In the genomic region with DNA sequence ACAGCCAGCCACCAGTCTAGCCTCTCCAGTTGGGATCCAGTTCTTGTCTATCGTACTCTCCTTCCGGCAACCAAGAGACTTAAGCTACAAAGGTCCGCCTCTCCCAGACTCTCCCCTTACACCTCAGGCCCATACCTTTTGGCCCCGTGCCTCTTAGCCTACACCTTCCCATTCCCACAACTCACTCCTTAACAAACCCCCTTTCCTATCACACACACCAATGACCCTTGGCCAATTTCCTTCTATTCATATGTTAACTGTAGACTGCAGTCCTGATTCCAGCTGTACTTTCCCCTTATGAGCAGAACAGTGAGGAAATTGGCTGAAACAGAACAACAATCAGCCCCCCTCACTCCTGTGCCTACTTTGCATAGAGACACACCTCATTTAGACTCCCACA, we compare ENCODE assay signal across 20 cellular contexts. TPM values are rescaled to one million over a fixed set of nuclear protein-coding genes. Genes with fewer than 3 reads are reported as not detected.
DNase-seq lines count a peak whose midpoint lies in the region; ATAC-seq, FAIRE-seq and TF ChIP-seq lines count a peak whose summit lies in the region.
"Had no signal": no experiment of that assay in that cellular context is flagged by ENCODE, and none has a peak within 500 bp of the region (broad histone marks: within the 10 kb centered on the region; RNA-seq: fewer than 3 reads in every experiment).

No MANE protein-coding gene starts in this region.

- no peak overlapping the region for H3K4me3 ChIP-seq in H7 (ENCODE audit: insufficient read depth, low read depth, low read length)
- peak overlapping the region; percentile 42 for H3K4me3 ChIP-seq in OCI-LY7 (ENCODE audit: low read depth, low read length, poor library complexity, severe bottlenecking)
- H3K4me3 ChIP-seq in small intestine (ENCODE audit: low read depth in 1 of 2, low read length in 2 of 2), result no peak overlapping the region
- H3K4me3 ChIP-seq: uterus had no signal

- FAIRE-seq in small intestine (lab: Jason Lieb, UNC), result no peak

- peak overlapping the region; percentile 75 for H3K4me2 ChIP-seq in OCI-LY7 (ENCODE audit: low read length)
- H3K4me2 ChIP-seq: KMS-11 had no signal

- H4K20me1 ChIP-seq in OCI-LY7 (ENCODE audit: insufficient read depth, low read length), result no peaks in the 10 kb centered on the region

- no peak overlapping the region for H3K27ac ChIP-seq in OCI-LY7 (ENCODE audit: low read depth, low read length, poor library complexity, severe bottlenecking)
- peak overlapping the region; percentile 91 for H3K27ac ChIP-seq in small intestine (ENCODE audit: low read depth in 1 of 2, low read length in 1 of 2)
- H3K27ac ChIP-seq: C4-2B, KMS-11, uterus had no signal

- H3K4me1 Mint-ChIP-seq in endothelial cell (ENCODE audit: unreplicated experiment) (peaks cover 39% of the 10 kb centered on the region), CD14-positive monocyte (peaks cover 24% of the 10 kb centered on the region)

- H3K27me3 Mint-ChIP-seq in endothelial cell (ENCODE audit: unreplicated experiment), result peaks cover 15% of the 10 kb centered on the region
- peaks cover 0 to 3% (median 2%) of the 10 kb centered on the region in 3 donors for H3K27me3 Mint-ChIP-seq in CD14-positive monocyte (ENCODE audit: low read depth in 3 of 3)
- H3K27me3 Mint-ChIP-seq: natural killer cell treated with Interleukin-12 subunit alpha and Interleukin-12 subunit beta and Interleukin-15 and Interleukin-18, amount 100 ng/mL, for 72 hours had no signal

- 21 to 61% (median 46%) methylated on average over 4 of the region's 4 CpGs for WGBS in small intestine, 3 donors

- POLR2A ChIA-PET in OCI-LY7 (lab: Charles Lee), result interaction anchor here (0.5 to 1.7 kb wide), 7 partner anchors 9 to 79 kb away, joined by 3 to 12 read pairs (median 3); a partner anchor contains a TSS

- H3K36me3 ChIP-seq in H7 (replicated peaks; ENCODE audit: control insufficient read depth, insufficient read depth, low read length) (no peaks in the 10 kb centered on the region), OCI-LY7 (ENCODE audit: insufficient read depth, low read length) (peaks cover under 1% of the 10 kb centered on the region; the same call in 1 of the 2 replicates), small intestine (ENCODE audit: control insufficient read depth in 2 of 2, insufficient read depth in 2 of 2, low read length in 2 of 2) (no peaks in the 10 kb centered on the region)
- H3K36me3 ChIP-seq: uterus had no signal

- H3K79me2 ChIP-seq in OCI-LY7 (ENCODE audit: insufficient read depth, low read depth, low read length), result peaks cover under 1% of the 10 kb centered on the region; the same call in 1 of the 2 replicates

- BruUV-seq in OCI-LY7 (replicated peaks; lab: Mats Ljungman, UMichigan), result no TSS peak

- H3K9me3 Mint-ChIP-seq in endothelial cell (ENCODE audit: unreplicated experiment) (peaks cover 4% of the 10 kb centered on the region), CD14-positive monocyte (peaks cover 0 to 2% (median 0%) of the 10 kb centered on the region in 7 donors)
- H3K9me3 Mint-ChIP-seq: natural killer cell treated with Interleukin-12 subunit alpha and Interleukin-12 subunit beta and Interleukin-15 and Interleukin-18, amount 100 ng/mL, for 72 hours had no signal

- peaks cover 23% of the 10 kb centered on the region for H3K4me1 ChIP-seq in OCI-LY7 (ENCODE audit: insufficient read depth, low read length, poor library complexity, severe bottlenecking)
- peaks cover 10 to 11% of the 10 kb centered on the region in 2 donors for H3K4me1 ChIP-seq in small intestine (ENCODE audit: control insufficient read depth in 2 of 2, insufficient read depth in 1 of 2, low read depth in 1 of 2, low read length in 1 of 2)

- ATAC-seq in GM18868 (IDR thresholded peaks at IDR 0.05; ENCODE audit: unreplicated experiment), result no peak
- ATAC-seq: natural killer cell treated with Interleukin-12 subunit alpha and Interleukin-12 subunit beta and Interleukin-15 and Interleukin-18, amount 100 ng/mL, for 72 hours had no signal

- H3K27me3 ChIP-seq in H7 (ENCODE audit: control insufficient read depth, insufficient read depth, low read length) (peaks cover 23% of the 10 kb centered on the region), small intestine (ENCODE audit: control insufficient read depth in 2 of 2, insufficient read depth in 2 of 2, low read length in 2 of 2) (no peaks in the 10 kb centered on the region)
- H3K27me3 ChIP-seq: uterus had no signal

- H3K36me3 Mint-ChIP-seq in endothelial cell (ENCODE audit: low read depth, unreplicated experiment) (peaks cover 9% of the 10 kb centered on the region), CD14-positive monocyte (no peaks in the 10 kb centered on the region)

- peak overlapping the region; percentile 90 for H3K27ac Mint-ChIP-seq in endothelial cell (ENCODE audit: unreplicated experiment)
- H3K27ac Mint-ChIP-seq in CD14-positive monocyte, result no peak overlapping the region
- H3K27ac Mint-ChIP-seq: endodermal cell; natural killer cell treated with Interleukin-12 subunit alpha and Interleukin-12 subunit beta and Interleukin-15 and Interleukin-18, amount 100 ng/mL, for 72 hours had no signal

- H3K9me3 ChIP-seq in OCI-LY7 (ENCODE audit: low read length), result 0 out of 2 replicates have a peak, but pooled peaks cover 5% of the 10 kb centered on the region
- no peaks in the 10 kb centered on the region for H3K9me3 ChIP-seq in small intestine (ENCODE audit: control insufficient read depth, low read depth)
- H3K9me3 ChIP-seq: uterus had no signal

- CTCF ChIA-PET in OCI-LY7 (lab: Charles Lee; ENCODE audit: unreplicated experiment), result no interaction called here

- no peaks in the 10 kb centered on the region for H3K9me2 ChIP-seq in OCI-LY7 (ENCODE audit: insufficient read depth, low read length)

- peak; percentile 35 for DNase-seq in H7
- DNase-seq in OCI-LY7 (ENCODE audit: low spot score), result peak; percentile 28
- no peak for DNase-seq in endothelial cell (ENCODE audit: low spot score)
- DNase-seq in small intestine, result peak; percentile 93
- no peak for DNase-seq in NK-92 (lab: John Stamatoyannopoulos, UW; ENCODE audit: unreplicated experiment)
- no peak for DNase-seq in CD14-positive monocyte (ENCODE audit: low spot score)
- DNase-seq: endodermal cell; foreskin melanocyte; islet precursor cell; NCI-H2029; NCI-H526 treated with DMSO at 0.1 percent for 48 hours; stimulated activated CD4-positive, alpha-beta T cell treated with anti-CD3 and anti-CD28 coated beads, Interleukin-2, amount 100 ng/mL, for 48 hours; T1000; uterus had no signal

- H3K4me3 Mint-ChIP-seq in endothelial cell (ENCODE audit: unreplicated experiment) (peak overlapping the region; percentile 16), CD14-positive monocyte (no peak overlapping the region)
- H3K4me3 Mint-ChIP-seq: endodermal cell; natural killer cell treated with Interleukin-12 subunit alpha and Interleukin-12 subunit beta and Interleukin-15 and Interleukin-18, amount 100 ng/mL, for 72 hours had no signal

- intact Hi-C loops in OCI-LY7 (cut with micrococcal nuclease; ENCODE audit: unreplicated experiment), result no loop called here
- intact Hi-C loops in CD14-positive monocyte (cut with micrococcal nuclease), result loop anchor here in 1 of 2 donors (10.0 kb wide), 1 partner anchor 91 kb away; no protein-coding TSS in a partner anchor

- peak overlapping the region; percentile 94 for H2AFZ ChIP-seq in OCI-LY7 (ENCODE audit: low read length)

- no peak for TF ChIP-seq CTCF in OCI-LY7 (conservative IDR thresholded peaks at IDR 0.05; ENCODE audit: low read length)
- no peak for TF ChIP-seq CTCF in endothelial cell (IDR thresholded peaks at IDR 0.05; ENCODE audit: unreplicated experiment)
- TF ChIP-seq CTCF in CD14-positive monocyte (IDR thresholded peaks at IDR 0.05), result no peak

RNA-seq across cellular contexts. Expression of a gene that starts 1.4 kb away (rescaled TPM):
- 1.2 and 2.5 TPM in 2 replicates for total RNA-seq in H7 (2014; rRNA removed; shearing (Covaris generic))
- total RNA-seq in OCI-LY7 (2014; rRNA removed; shearing (Covaris generic)), result not detected in 2 replicates
- total RNA-seq in OCI-LY7 (2022) (0.46 and 0.48 TPM in 2 replicates), endothelial cell (ENCODE audit: unreplicated experiment) (0.23 TPM)
- polyA plus RNA-seq in small intestine (100 to 1,000 TPM in 1 of 3 donors, 10 to 100 TPM in 2; 35.4 to 127 (median 97.5) TPM), CD14-positive monocyte (not detected)
- total RNA-seq: G401; natural killer cell treated with Interleukin-12 subunit alpha and Interleukin-12 subunit beta and Interleukin-15 and Interleukin-18, amount 100 ng/mL, for 72 hours; RPMI7951 had no signal

RNA-seq across cellular contexts. Expression of a gene that starts 4.8 kb away (rescaled TPM):
- 12.2 and 13.1 TPM in 2 replicates for total RNA-seq in H7 (2014; rRNA removed; shearing (Covaris generic))
- 27.2 and 33.9 TPM in 2 replicates for total RNA-seq in OCI-LY7 (2014; rRNA removed; shearing (Covaris generic))
- total RNA-seq in OCI-LY7 (2022) (60.5 and 61.6 TPM in 2 replicates), endothelial cell (ENCODE audit: unreplicated experiment) (55.3 TPM)
- polyA plus RNA-seq in small intestine (10 to 100 TPM in 1 of 3 donors, 1 to 10 TPM in 2; 4.9 to 10.9 (median 7.2) TPM), CD14-positive monocyte (10 to 100 TPM in 1 of 2 donors, 1 to 10 TPM in 1; 7.9 to 12.2 TPM)

RNA-seq across cellular contexts. Expression of a gene that starts 20.1 kb away (rescaled TPM):
- 51.8 and 51.9 TPM in 2 replicates for total RNA-seq in H7 (2014; rRNA removed; shearing (Covaris generic))
- total RNA-seq in OCI-LY7 (2014; rRNA removed; shearing (Covaris generic)), result 37.8 and 39.4 TPM in 2 replicates
- total RNA-seq in OCI-LY7 (2022) (41.6 and 44.5 TPM in 2 replicates), endothelial cell (ENCODE audit: unreplicated experiment) (80.0 TPM)
- polyA plus RNA-seq in small intestine (100 to 1,000 TPM; 250 to 450 (median 309) TPM), CD14-positive monocyte (100 to 1,000 TPM; 413 to 427 TPM)

RNA-seq across cellular contexts. Expression of a gene that starts 32.6 kb away (rescaled TPM):
- 0.11 and 0.21 TPM in 2 replicates for total RNA-seq in H7 (2014; rRNA removed; shearing (Covaris generic))
- total RNA-seq in OCI-LY7 (2014; rRNA removed; shearing (Covaris generic)), result not detected in 2 replicates
- not detected in 2 replicates for total RNA-seq in OCI-LY7 (2022)
- total RNA-seq in endothelial cell (ENCODE audit: unreplicated experiment), result not detected
- polyA plus RNA-seq in small intestine, result under 1 TPM in 1 of 3 donors, not detected in 2; 0.19 TPM
- under 1 TPM; 0.11 to 0.76 TPM for polyA plus RNA-seq in CD14-positive monocyte
- total RNA-seq: G401, RPMI7951 had no signal

Comparison
In these comparisons a context has a peak if more than half of its experiments do, and no peak if none do; other contexts are left out.
1. DNase-seq: peak in H7 (single experiment), OCI-LY7 (single experiment) and small intestine (single experiment); none in endothelial cell (single experiment), NK-92 (single experiment) and CD14-positive monocyte (single experiment).